34 cellular contexts compared by ENCODE assay signal in the genomic region with DNA sequence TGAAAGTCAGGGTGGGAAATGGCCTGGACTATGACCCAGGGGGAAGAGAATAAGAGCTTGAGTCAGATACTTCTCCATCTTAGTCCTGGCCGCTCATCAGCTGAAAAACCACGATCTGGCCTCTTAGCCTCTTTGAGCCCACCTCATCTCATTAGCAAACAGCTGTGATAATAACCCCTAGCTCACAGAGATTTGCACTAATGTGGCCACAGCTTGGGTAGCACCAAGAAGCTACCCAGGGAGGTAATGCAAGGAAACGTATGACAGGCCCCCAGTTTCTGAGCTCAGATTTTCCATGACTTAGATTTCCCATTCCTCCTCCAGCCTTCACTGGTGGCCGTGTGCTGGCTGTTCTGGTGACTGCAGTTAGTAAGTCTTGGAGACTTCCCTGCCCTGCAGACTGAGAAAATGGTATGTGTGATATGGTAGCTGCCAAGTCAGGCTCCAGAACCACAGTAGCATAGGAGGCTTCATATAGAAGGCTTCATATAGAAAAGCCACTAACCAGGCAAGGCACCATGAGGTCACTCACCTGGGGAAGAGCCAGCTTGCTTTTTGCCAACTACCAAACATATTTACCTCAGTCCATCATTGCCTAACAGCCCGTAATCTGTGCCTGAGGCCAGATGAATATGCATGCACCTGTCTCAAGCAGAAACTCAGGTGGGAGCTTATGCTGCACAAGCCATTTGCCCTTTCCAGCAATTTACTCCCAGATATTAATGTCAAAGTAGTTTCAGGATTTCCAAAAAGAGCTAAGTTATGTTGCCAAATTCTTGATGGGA. TPM values are rescaled to one million over a fixed set of nuclear protein-coding genes. Genes with fewer than 3 reads are reported as not detected.
"Had no signal": no experiment of that assay in that cellular context is flagged by ENCODE, and none has a peak within 500 bp of the region (broad histone marks: within the 10 kb centered on the region; RNA-seq: fewer than 3 reads in every experiment).

No MANE protein-coding gene starts in this region.

- H3K9me3 Mint-ChIP-seq: activated CD4-positive, alpha-beta memory T cell treated with anti-CD3 and anti-CD28 coated beads for 36 hours; activated naive CD8-positive, alpha-beta T cell treated with anti-CD3 and anti-CD28 coated beads, Interleukin-2, amount 10 ng/mL, durations not matched to agents 7 days and 5 days; activated T-helper 1 cell treated with anti-CD3 and anti-CD28 coated beads, Interleukin-12 subunit alpha, Interleukin-12 subunit beta, Interleukin-2, Interleukin-4 antibody, amounts not matched to agents 30 ng/mL and 10 ng/mL and 1 ng/mL, durations not matched to agents 14 hours and 24 hours and 36 hours had no signal

- H3K36me3 Mint-ChIP-seq: activated CD4-positive, alpha-beta memory T cell treated with anti-CD3 and anti-CD28 coated beads for 36 hours; activated naive CD8-positive, alpha-beta T cell treated with anti-CD3 and anti-CD28 coated beads, Interleukin-2, amount 10 ng/mL, durations not matched to agents 7 days and 5 days; immature natural killer cell; memory B cell; naive thymus-derived CD4-positive, alpha-beta T cell; stimulated activated naive B cell treated with anti-CD40 and anti-IgM and Interleukin-4, amounts not matched to agents 10 μg/mL and 1 μg/mL and 100 μg/mL, for 72 hours had no signal

- H3K27ac ChIP-seq: ascending aorta, cardiac muscle cell, colonic mucosa, gastroesophageal sphincter, parathyroid adenoma, psoas muscle, stomach, thyroid gland, upper lobe of right lung had no signal

- DNase-seq: activated CD4-positive, alpha-beta memory T cell treated with anti-CD3 and anti-CD28 coated beads for 36 hours; activated CD4-positive, alpha-beta T cell treated with anti-CD3 and anti-CD28 coated beads, Interleukin-2, amount 10 ng/mL, durations not matched to agents 24 days and 14 days; activated CD4-positive, CD25-positive, alpha-beta regulatory T cell treated with anti-CD3 and anti-CD28 coated beads, Interleukin-2, amount 50 U/mL, for 72 hours; activated CD8-positive, alpha-beta memory T cell treated with anti-CD3 and anti-CD28 coated beads, Interleukin-2, amount 50 U/mL, for 4 hours; activated effector memory CD4-positive, alpha-beta T cell treated with anti-CD3 and anti-CD28 coated beads, Interleukin-2, amount 50 U/mL, for 16 hours; activated naive CD4-positive, alpha-beta T cell treated with anti-CD3 and anti-CD28 coated beads for 36 hours; activated naive CD8-positive, alpha-beta T cell treated with anti-CD3 and anti-CD28 coated beads, Interleukin-2, amount 10 ng/mL, durations not matched to agents 7 days and 5 days; activated T-cell treated with anti-CD3 and anti-CD28 coated beads, Interleukin-2, amount 50 U/mL, for 1 hour; cerebellar nuclear complex; colonic mucosa; effector CD8-positive, alpha-beta T cell; head of caudate nucleus; hypothalamus; immature natural killer cell; kidney; left colon; midbrain; naive thymus-derived CD4-positive, alpha-beta T cell; nucleus accumbens; psoas muscle; stimulated activated CD4-positive, alpha-beta T cell treated with anti-CD3 and anti-CD28 coated beads, Interleukin-15, amount 100 ng/mL, for 24 hours; stimulated activated CD4-positive, alpha-beta T cell treated with anti-CD3 and anti-CD28 coated beads, Interleukin-2, amount 100 ng/mL, for 24 hours; stimulated activated naive B cell treated with anti-CD40 and anti-IgM and Interleukin-4, amounts not matched to agents 10 μg/mL and 1 μg/mL and 100 μg/mL, for 72 hours; stomach; thyroid gland; upper lobe of right lung had no signal

- H2AFZ ChIP-seq: parathyroid adenoma had no signal

- H3K27me3 Mint-ChIP-seq: activated CD4-positive, alpha-beta memory T cell treated with anti-CD3 and anti-CD28 coated beads for 36 hours; activated CD4-positive, alpha-beta T cell treated with anti-CD3 and anti-CD28 coated beads, Interleukin-2, amount 10 ng/mL, durations not matched to agents 24 days and 14 days; activated naive CD8-positive, alpha-beta T cell treated with anti-CD3 and anti-CD28 coated beads, Interleukin-2, amount 10 ng/mL, durations not matched to agents 7 days and 5 days; memory B cell; naive thymus-derived CD4-positive, alpha-beta T cell; stimulated activated naive B cell treated with anti-CD40 and anti-IgM and Interleukin-4, amounts not matched to agents 10 μg/mL and 1 μg/mL and 100 μg/mL, for 72 hours had no signal

- H3K27ac Mint-ChIP-seq: activated CD4-positive, alpha-beta memory T cell treated with anti-CD3 and anti-CD28 coated beads for 36 hours; activated CD4-positive, alpha-beta T cell treated with anti-CD3 and anti-CD28 coated beads, Interleukin-2, amount 10 ng/mL, durations not matched to agents 24 days and 14 days; activated naive CD4-positive, alpha-beta T cell treated with anti-CD3 and anti-CD28 coated beads for 36 hours; activated naive CD8-positive, alpha-beta T cell treated with anti-CD3 and anti-CD28 coated beads, Interleukin-2, amount 10 ng/mL, durations not matched to agents 7 days and 5 days; activated T-helper 1 cell treated with anti-CD3 and anti-CD28 coated beads, Interleukin-12 subunit alpha, Interleukin-12 subunit beta, Interleukin-2, Interleukin-4 antibody, amounts not matched to agents 30 ng/mL and 10 ng/mL and 1 ng/mL, durations not matched to agents 14 hours and 24 hours and 36 hours; immature natural killer cell; memory B cell; naive thymus-derived CD4-positive, alpha-beta T cell; stimulated activated naive B cell treated with anti-CD40 and anti-IgM and Interleukin-4, amounts not matched to agents 10 μg/mL and 1 μg/mL and 100 μg/mL, for 72 hours had no signal

- H3K9ac ChIP-seq: parathyroid adenoma had no signal

- H3K4me1 ChIP-seq: ascending aorta, colonic mucosa, gastroesophageal sphincter, parathyroid adenoma, psoas muscle, stomach, thyroid gland, upper lobe of right lung had no signal

- H3K9me3 ChIP-seq: ascending aorta, colonic mucosa, gastroesophageal sphincter, psoas muscle, stomach, thyroid gland, upper lobe of right lung had no signal

- H3K4me1 Mint-ChIP-seq: activated CD4-positive, alpha-beta T cell treated with anti-CD3 and anti-CD28 coated beads, Interleukin-2, amount 10 ng/mL, durations not matched to agents 24 days and 14 days; activated naive CD8-positive, alpha-beta T cell treated with anti-CD3 and anti-CD28 coated beads, Interleukin-2, amount 10 ng/mL, durations not matched to agents 7 days and 5 days; immature natural killer cell; memory B cell; naive thymus-derived CD4-positive, alpha-beta T cell; stimulated activated naive B cell treated with anti-CD40 and anti-IgM and Interleukin-4, amounts not matched to agents 10 μg/mL and 1 μg/mL and 100 μg/mL, for 72 hours had no signal

- H3K27me3 ChIP-seq: ascending aorta, cardiac muscle cell, colonic mucosa, gastroesophageal sphincter, stomach, thyroid gland, upper lobe of right lung had no signal

- H3K36me3 ChIP-seq: ascending aorta, cardiac muscle cell, colonic mucosa, gastroesophageal sphincter, stomach, thyroid gland, upper lobe of right lung had no signal

- H3K4me3 ChIP-seq: ascending aorta, cardiac muscle cell, colonic mucosa, gastroesophageal sphincter, psoas muscle, stomach, thyroid gland, upper lobe of right lung had no signal

- H3K79me2 ChIP-seq: parathyroid adenoma had no signal

- H3K4me3 Mint-ChIP-seq: activated CD4-positive, alpha-beta memory T cell treated with anti-CD3 and anti-CD28 coated beads for 36 hours; activated CD4-positive, alpha-beta T cell treated with anti-CD3 and anti-CD28 coated beads, Interleukin-2, amount 10 ng/mL, durations not matched to agents 24 days and 14 days; activated naive CD4-positive, alpha-beta T cell treated with anti-CD3 and anti-CD28 coated beads for 36 hours; activated naive CD8-positive, alpha-beta T cell treated with anti-CD3 and anti-CD28 coated beads, Interleukin-2, amount 10 ng/mL, durations not matched to agents 7 days and 5 days; activated T-helper 1 cell treated with anti-CD3 and anti-CD28 coated beads, Interleukin-12 subunit alpha, Interleukin-12 subunit beta, Interleukin-2, Interleukin-4 antibody, amounts not matched to agents 30 ng/mL and 10 ng/mL and 1 ng/mL, durations not matched to agents 14 hours and 24 hours and 36 hours; immature natural killer cell; memory B cell; naive thymus-derived CD4-positive, alpha-beta T cell; stimulated activated naive B cell treated with anti-CD40 and anti-IgM and Interleukin-4, amounts not matched to agents 10 μg/mL and 1 μg/mL and 100 μg/mL, for 72 hours had no signal

- ATAC-seq: gastroesophageal sphincter; left colon; naive thymus-derived CD4-positive, alpha-beta T cell; psoas muscle; stimulated activated naive B cell treated with anti-CD40 and anti-IgM and Interleukin-4, amounts not matched to agents 10 μg/mL and 1 μg/mL and 100 μg/mL, for 72 hours; upper lobe of right lung had no signal

RNA-seq across cellular contexts. Expression of gene GABRE, which starts 51.4 kb away (rescaled TPM):
- total RNA-seq: activated CD4-positive, alpha-beta memory T cell treated with anti-CD3 and anti-CD28 coated beads for 36 hours; activated CD4-positive, alpha-beta T cell treated with anti-CD3 and anti-CD28 coated beads, Interleukin-2, amount 10 ng/mL, durations not matched to agents 24 days and 14 days; activated CD8-positive, alpha-beta memory T cell treated with anti-CD3 and anti-CD28 coated beads for 36 hours; activated naive CD4-positive, alpha-beta T cell treated with anti-CD3 and anti-CD28 coated beads for 36 hours; activated naive CD8-positive, alpha-beta T cell treated with anti-CD3 and anti-CD28 coated beads, Interleukin-2, amount 10 ng/mL, durations not matched to agents 7 days and 5 days; activated T-helper 1 cell treated with anti-CD3 and anti-CD28 coated beads, Interleukin-12 subunit alpha, Interleukin-12 subunit beta, Interleukin-2, Interleukin-4 antibody, amounts not matched to agents 30 ng/mL and 10 ng/mL and 1 ng/mL, durations not matched to agents 14 hours and 24 hours and 36 hours; naive thymus-derived CD4-positive, alpha-beta T cell; T-helper 1 cell treated with Interleukin-12 subunit alpha and Interleukin-12 subunit beta and Interleukin-4 antibody, amounts not matched to agents 30 ng/mL and 1 ng/mL, for 36 hours had no signal
- polyA plus RNA-seq: immature natural killer cell; naive thymus-derived CD4-positive, alpha-beta T cell had no signal
